In genomic region chr11:83508804-83509203, GRCh38 we compare ENCODE assay signal across 1 cellular context.
TF ChIP-seq lines count a peak whose summit lies in the region.

No MANE protein-coding gene starts in this region.

TF ChIP-seq in HepG2, 621 proteins besides CTCF, POLR2A, EP300 and RAD21 (continued from another document and continues in another):
- TF ChIP-seq USF2 (IDR thresholded peaks at IDR 0.05; ENCODE audit: low read depth, low read length), result peak; percentile 87
- TF ChIP-seq USF2 (CRISPR knock-in tag; IDR thresholded peaks at IDR 0.05; ENCODE audit: borderline replicate concordance), result peak; percentile 82; the same call in 1 of the 2 replicates
- no peak for TF ChIP-seq TMF1 (CRISPR knock-in tag; IDR thresholded peaks at IDR 0.05; ENCODE audit: low read depth)
- no peak for TF ChIP-seq PCBP2 (optimal IDR thresholded peaks at IDR 0.05; ENCODE audit: low read depth, low read length, poor library complexity, severe bottlenecking)
- TF ChIP-seq HNF4A (CRISPR knock-in tag; IDR thresholded peaks at IDR 0.05), result peak; percentile 64
- TF ChIP-seq ZSCAN12 (CRISPR knock-in tag; IDR thresholded peaks at IDR 0.05), result no peak
- TF ChIP-seq ZNF580 (CRISPR knock-in tag; IDR thresholded peaks at IDR 0.05; ENCODE audit: borderline replicate concordance, low read depth), result no peak
- TF ChIP-seq SALL1 (CRISPR knock-in tag; IDR thresholded peaks at IDR 0.05), result peak; percentile 13; the same call in 1 of the 2 replicates
- 0 out of 2 replicates have a peak, but pooled peaks have one; percentile 31 for TF ChIP-seq TARDBP (CRISPR knock-in tag; IDR thresholded peaks at IDR 0.05)
- peak; percentile 23; the same call in 1 of the 2 replicates for TF ChIP-seq HOMEZ (CRISPR knock-in tag; IDR thresholded peaks at IDR 0.05; ENCODE audit: low read depth)
- no peak for TF ChIP-seq ZNF761 (CRISPR knock-in tag; conservative IDR thresholded peaks at IDR 0.05)
- TF ChIP-seq ZNF83 (CRISPR knock-in tag; IDR thresholded peaks at IDR 0.05; ENCODE audit: borderline replicate concordance), result no peak
- no peak for TF ChIP-seq FUBP1 (CRISPR knock-in tag; IDR thresholded peaks at IDR 0.05; ENCODE audit: borderline replicate concordance)
- no peak for TF ChIP-seq E2F2 (CRISPR knock-in tag; IDR thresholded peaks at IDR 0.05; ENCODE audit: borderline replicate concordance)
- no peak for TF ChIP-seq REST (IDR thresholded peaks at IDR 0.05; ENCODE audit: borderline replicate concordance in 1 of 2, low read depth in 1 of 2, low read length in 2 of 2)
- TF ChIP-seq FOXK1 (CRISPR knock-in tag; IDR thresholded peaks at IDR 0.05; ENCODE audit: borderline replicate concordance, low read depth), result no peak
- TF ChIP-seq FOXK2 (IDR thresholded peaks at IDR 0.05), result 0 out of 2 replicates have a peak, but pooled peaks have one; percentile 9
- TF ChIP-seq ARID5B (CRISPR knock-in tag; IDR thresholded peaks at IDR 0.05), result peak; percentile 29; the same call in 1 of the 2 replicates
- TF ChIP-seq CBX2 (IDR thresholded peaks at IDR 0.05; ENCODE audit: low read depth, low read length), result no peak
- no peak for TF ChIP-seq CBX2 (CRISPR knock-in tag; IDR thresholded peaks at IDR 0.05; ENCODE audit: low read depth)
- TF ChIP-seq ZNF333 (CRISPR knock-in tag; IDR thresholded peaks at IDR 0.05; ENCODE audit: borderline replicate concordance), result no peak
- no peak for TF ChIP-seq ZNF597 (CRISPR knock-in tag; IDR thresholded peaks at IDR 0.05)
- TF ChIP-seq FOXA1 (IDR thresholded peaks at IDR 0.05), result no peak
- 0 out of 2 replicates have a peak, but pooled peaks have one; percentile 5 for TF ChIP-seq FOXA1 (CRISPR knock-in tag; IDR thresholded peaks at IDR 0.05)
- TF ChIP-seq GMEB2 (CRISPR knock-in tag; IDR thresholded peaks at IDR 0.05; ENCODE audit: low read depth), result no peak
- peak; percentile 62; the same call in 1 of the 2 replicates for TF ChIP-seq ZNF652 (CRISPR knock-in tag; IDR thresholded peaks at IDR 0.05; ENCODE audit: borderline replicate concordance, low read depth)
- TF ChIP-seq ZNF605 (CRISPR knock-in tag; IDR thresholded peaks at IDR 0.05), result no peak
- TF ChIP-seq SMYD3 (CRISPR knock-in tag; IDR thresholded peaks at IDR 0.05), result no peak
- peak; percentile 94 for TF ChIP-seq RAD51 (IDR thresholded peaks at IDR 0.05; ENCODE audit: borderline replicate concordance)
- TF ChIP-seq CEBPG (CRISPR knock-in tag; IDR thresholded peaks at IDR 0.05), result peak; percentile 45
- TF ChIP-seq ZNF547 (CRISPR knock-in tag; IDR thresholded peaks at IDR 0.05), result no peak
- TF ChIP-seq MNT (IDR thresholded peaks at IDR 0.05), result no peak
- TF ChIP-seq ZNF576 (CRISPR knock-in tag; IDR thresholded peaks at IDR 0.05), result no peak
- no peak for TF ChIP-seq HNRNPK (IDR thresholded peaks at IDR 0.05; ENCODE audit: low read depth, low read length, poor library complexity, severe bottlenecking)
- no peak for TF ChIP-seq ZNF362 (CRISPR knock-in tag; IDR thresholded peaks at IDR 0.05; ENCODE audit: borderline replicate concordance)
- no peak for TF ChIP-seq KMT2B (CRISPR knock-in tag; IDR thresholded peaks at IDR 0.05)
